14 cellular contexts compared by ENCODE assay signal in the genomic region with DNA sequence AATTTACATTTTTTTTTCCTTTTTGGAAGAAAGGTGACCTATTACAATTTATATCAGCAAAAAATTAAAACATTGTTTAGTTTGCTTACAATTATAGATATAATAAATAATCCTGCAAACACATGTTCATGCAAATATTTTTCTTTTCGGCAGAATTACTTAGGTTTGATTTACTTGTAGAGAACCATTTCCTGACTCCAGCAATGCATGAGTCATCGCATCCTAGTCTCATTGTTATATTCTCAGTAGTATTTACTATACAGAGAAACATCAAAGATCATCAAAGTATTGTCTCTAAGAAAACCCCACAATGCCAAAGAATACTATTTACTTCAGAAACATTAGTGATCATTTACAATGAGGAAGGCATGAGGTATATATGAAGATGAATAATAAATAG. TPM values are rescaled to one million over a fixed set of nuclear protein-coding genes. Genes with fewer than 3 reads are reported as not detected.
DNase-seq lines count a peak whose midpoint lies in the region; ATAC-seq and TF ChIP-seq lines count a peak whose summit lies in the region.
"Had no signal": no experiment of that assay in that cellular context is flagged by ENCODE, and none has a peak within 500 bp of the region (broad histone marks: within the 10 kb centered on the region; RNA-seq: fewer than 3 reads in every experiment).

No MANE protein-coding gene starts in this region.

- H3K4me3 ChIP-seq in RWPE2 (ENCODE audit: severe bottlenecking) = no peak overlapping the region
- H3K4me3 ChIP-seq in retinal pigment epithelial cell (ENCODE audit: low read length) = no peak overlapping the region
- H3K4me3 ChIP-seq in lower leg skin (ENCODE audit: low read depth, poor library complexity, severe bottlenecking) = no peak overlapping the region
- H3K4me3 ChIP-seq: HAP-1 had no signal

- peaks cover 6% of the 10 kb centered on the region for H3K4me1 ChIP-seq in RWPE2 (ENCODE audit: insufficient read depth, poor library complexity, severe bottlenecking)
- H3K4me1 ChIP-seq: HAP-1 had no signal

- peak; percentile 58; the same call in 2 of the 3 replicates for ATAC-seq in RWPE2 (ENCODE audit: low read depth)

- no peak for TF ChIP-seq CTCF in RWPE2 (IDR thresholded peaks at IDR 0.05; ENCODE audit: poor library complexity, severe bottlenecking)
- TF ChIP-seq CTCF in retinal pigment epithelial cell (conservative IDR thresholded peaks at IDR 0.05; ENCODE audit: low read depth, low read length) = no peak
- TF ChIP-seq CTCF in lower leg skin (IDR thresholded peaks at IDR 0.05) = no peak

- H3K9me3 ChIP-seq in RWPE2 (ENCODE audit: severe bottlenecking) = no peaks in the 10 kb centered on the region
- H3K9me3 ChIP-seq: HAP-1 had no signal

- H3K27ac ChIP-seq in RWPE2 (ENCODE audit: poor library complexity, severe bottlenecking) = no peak overlapping the region
- H3K27ac ChIP-seq: VCaP had no signal

- H3K27me3 ChIP-seq in RWPE2 (ENCODE audit: insufficient read depth, poor library complexity, severe bottlenecking) = no peaks in the 10 kb centered on the region

- DNase-seq in GM03348 (ENCODE audit: low spot score) (peak; percentile 42), RWPE2 (ENCODE audit: low spot score) (no peak), fibroblast of gingiva (ENCODE audit: low read depth) (peak; percentile 25), retinal pigment epithelial cell (ENCODE audit: low read depth) (peak; percentile 4), midbrain (lab: John Stamatoyannopoulos, UW) (no peak), iPS-NIHi11 (ENCODE audit: low spot score) (no peak), AML-193 (lab: John Stamatoyannopoulos, UW) (no peak), lower leg skin (ENCODE audit: low spot score in 2 of 2) (no peak)
- DNase-seq: NCI-H524, right cardiac atrium, SIG-M5, substantia nigra had no signal

- H3K36me3 ChIP-seq in RWPE2 (ENCODE audit: low read depth) = peaks cover 53% of the 10 kb centered on the region

- TF ChIP-seq POLR2A in lower leg skin (IDR thresholded peaks at IDR 0.05) = no peak

- intact Hi-C loops in lower leg skin (cut with DNase I; ENCODE audit: low total_unique reads) = no loop called here

- WGBS in lower leg skin, 2 donors = 70 to 81% methylated on average over 2 of the region's 2 CpGs

RNA-seq across cellular contexts. Expression of gene MTIF2, which starts 40.4 kb away (rescaled TPM):
- total RNA-seq in lower leg skin = 10 to 100 TPM; 13.0 to 22.1 (median 16.3) TPM

Comparison
In these comparisons a context has a peak if more than half of its experiments do, and no peak if none do; other contexts are left out.
1. DNase-seq: peak in GM03348 (single experiment), fibroblast of gingiva (single experiment) and retinal pigment epithelial cell (single experiment); none in RWPE2 (single experiment), midbrain (single experiment), iPS-NIHi11 (single experiment), AML-193 (0 of 2) and lower leg skin (0 of 2).